Comparison of ENCODE assay signal across 1 cellular context in the genomic region with DNA sequence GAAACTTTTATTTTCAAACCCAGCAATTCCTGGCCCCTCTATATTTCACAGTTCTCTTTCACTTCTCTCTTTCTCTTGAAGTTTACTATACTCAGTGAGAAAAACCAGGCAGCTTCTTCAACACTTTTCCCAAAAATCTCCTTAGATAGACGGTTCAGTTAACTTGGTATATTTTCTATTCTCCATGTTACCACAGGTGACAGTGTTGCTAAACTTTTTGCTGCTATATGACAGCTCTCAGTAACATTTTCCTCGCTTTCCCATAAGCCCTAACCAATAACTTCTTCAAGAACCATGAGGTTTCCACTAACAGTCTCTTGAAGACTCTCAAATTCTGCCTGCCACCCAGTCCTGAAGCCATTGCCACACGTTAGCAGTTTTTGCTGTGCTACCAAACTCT.
TF ChIP-seq lines count a peak whose summit lies in the region.

No MANE protein-coding gene starts in this region.

TF ChIP-seq in SK-N-SH treated with all-trans-retinoic acid at 6 μM for 48 hours, 23 proteins besides CTCF, POLR2A, EP300 and RAD21 (continued from another document):
- TF ChIP-seq, protein P1, sequence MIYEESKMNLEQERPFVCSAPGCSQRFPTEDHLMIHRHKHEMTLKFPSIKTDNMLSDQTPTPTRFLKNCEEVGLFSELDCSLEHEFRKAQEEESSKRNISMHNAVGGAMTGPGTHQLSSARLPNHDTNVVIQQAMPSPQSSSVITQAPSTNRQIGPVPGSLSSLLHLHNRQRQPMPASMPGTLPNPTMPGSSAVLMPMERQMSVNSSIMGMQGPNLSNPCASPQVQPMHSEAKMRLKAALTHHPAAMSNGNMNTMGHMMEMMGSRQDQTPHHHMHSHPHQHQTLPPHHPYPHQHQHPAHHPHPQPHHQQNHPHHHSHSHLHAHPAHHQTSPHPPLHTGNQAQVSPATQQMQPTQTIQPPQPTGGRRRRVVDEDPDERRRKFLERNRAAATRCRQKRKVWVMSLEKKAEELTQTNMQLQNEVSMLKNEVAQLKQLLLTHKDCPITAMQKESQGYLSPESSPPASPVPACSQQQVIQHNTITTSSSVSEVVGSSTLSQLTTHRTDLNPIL (CRISPR knock-in tag; IDR thresholded peaks at IDR 0.05; ENCODE audit: low read depth): no peak
